ENCODE assay signal across 16 cellular contexts in genomic region chr16:4570688-4571321, GRCh38.
"Had no signal": no experiment of that assay in that cellular context is flagged by ENCODE, and none has a peak within 500 bp of the region (broad histone marks: within the 10 kb centered on the region; RNA-seq: fewer than 3 reads in every experiment).

No MANE protein-coding gene starts in this region.

- H3K36me3 ChIP-seq: brain microvascular endothelial cell, gastrocnemius medialis, heart right ventricle, sigmoid colon had no signal

- H3K9me3 ChIP-seq: gastrocnemius medialis, heart right ventricle, sigmoid colon had no signal

- ATAC-seq: activated naive CD4-positive, alpha-beta T cell treated with anti-CD3 and anti-CD28 coated beads, Interleukin-2, amount 50 U/mL, for 72 hours; gastrocnemius medialis; heart right ventricle; left lobe of liver; stimulated activated naive B cell treated with anti-CD40 and anti-IgM and Interleukin-4, amounts not matched to agents 10 μg/mL and 1 μg/mL and 100 μg/mL, for 72 hours had no signal

- H3K27me3 ChIP-seq: brain microvascular endothelial cell, gastrocnemius medialis, heart right ventricle, sigmoid colon had no signal

- H3K4me1 ChIP-seq: heart right ventricle, sigmoid colon had no signal

- DNase-seq: activated CD4-positive, alpha-beta T cell treated with anti-CD3 and anti-CD28 coated beads, Interleukin-2, amount 50 U/mL, for 1 hour; activated CD4-positive, CD25-positive, alpha-beta regulatory T cell; activated T-cell treated with anti-CD3 and anti-CD28 coated beads, Interleukin-2, amount 50 U/mL, for 1 hour; amygdala; brain microvascular endothelial cell; effector memory CD4-positive, alpha-beta T cell; gastrocnemius medialis; heart right ventricle; sigmoid colon; stimulated activated CD4-positive, alpha-beta T cell treated with anti-CD3 and anti-CD28 coated beads, Interleukin-2, amount 100 ng/mL, for 24 hours; stimulated activated naive B cell treated with anti-CD40 and anti-IgM and Interleukin-4, amounts not matched to agents 10 μg/mL and 1 μg/mL and 100 μg/mL, for 72 hours; substantia nigra; trophoblast cell had no signal

- H3K4me3 ChIP-seq: gastrocnemius medialis, heart right ventricle, sigmoid colon had no signal

- H3K27ac ChIP-seq: brain microvascular endothelial cell, epithelial cell of prostate, gastrocnemius medialis, heart right ventricle, sigmoid colon had no signal
